In genomic region chr9:92609142-92609500, GRCh38 we compare ENCODE assay signal across 9 cellular contexts.
DNase-seq lines count a peak whose midpoint lies in the region; ATAC-seq and TF ChIP-seq lines count a peak whose summit lies in the region.
"Had no signal": no experiment of that assay in that cellular context is flagged by ENCODE, and none has a peak within 500 bp of the region (broad histone marks: within the 10 kb centered on the region; RNA-seq: fewer than 3 reads in every experiment).

No MANE protein-coding gene starts in this region.

- TF ChIP-seq CTCF in fibroblast of the aortic adventitia (IDR thresholded peaks at IDR 0.05; ENCODE audit: insufficient read depth, low read length), result no peak
- no peak for TF ChIP-seq CTCF in osteoblast (IDR thresholded peaks at IDR 0.05; ENCODE audit: extremely low read depth, low read depth, low read length)
- TF ChIP-seq CTCF in Caco-2 (IDR thresholded peaks at IDR 0.05; ENCODE audit: insufficient read depth in 1 of 2, low read depth in 1 of 2, low read length in 1 of 2, severe bottlenecking in 1 of 2, unreplicated experiment in 1 of 2), result no peak

- no peak overlapping the region for H3K4me3 Mint-ChIP-seq in Caco-2 (ENCODE audit: unreplicated experiment)

- DNase-seq in DMS53 (lab: John Stamatoyannopoulos, UW) (peak; percentile 79), NCI-H345 (lab: John Stamatoyannopoulos, UW) (peak; percentile 67), fibroblast of the aortic adventitia (ENCODE audit: low read depth) (peak; percentile 20), osteoblast (ENCODE audit: insufficient read length, low spot score, missing footprints) (no peak), inferior parietal cortex (ENCODE audit: extremely low spot score) (no peak), Caco-2 (no peak)
- DNase-seq in activated CD4-positive, alpha-beta T cell treated with anti-CD3 and anti-CD28 coated beads for 48 hours, result no peak

- no peaks in the 10 kb centered on the region for H3K4me1 Mint-ChIP-seq in Caco-2 (ENCODE audit: low read depth, unreplicated experiment)
- H3K4me1 Mint-ChIP-seq: IgD-negative memory B cell had no signal

- H3K4me1 ChIP-seq in osteoblast (ENCODE audit: insufficient read depth, low read length) (peaks cover 24% of the 10 kb centered on the region), Caco-2 (no peaks in the 10 kb centered on the region)

- no peaks in the 10 kb centered on the region for H3K27me3 Mint-ChIP-seq in Caco-2 (ENCODE audit: insufficient read depth, unreplicated experiment)
- H3K27me3 Mint-ChIP-seq: IgD-negative memory B cell had no signal

- BruUV-seq in Caco-2 (replicated peaks; lab: Mats Ljungman, UMichigan), result no TSS peak

- H3K36me3 Mint-ChIP-seq in Caco-2 (ENCODE audit: insufficient read depth, unreplicated experiment), result peaks cover 11% of the 10 kb centered on the region

- no peaks in the 10 kb centered on the region for H3K9me3 Mint-ChIP-seq in Caco-2 (ENCODE audit: unreplicated experiment)

- H3K9me3 ChIP-seq in osteoblast (ENCODE audit: low read depth, low read length) (no peaks in the 10 kb centered on the region), Caco-2 (no peaks in the 10 kb centered on the region)

- no peak overlapping the region for H3K4me3 ChIP-seq in fibroblast of the aortic adventitia (ENCODE audit: low read depth, low read length)
- no peak overlapping the region for H3K4me3 ChIP-seq in osteoblast (ENCODE audit: insufficient read depth, low read length)
- no peak overlapping the region for H3K4me3 ChIP-seq in Caco-2 (ENCODE audit: low read depth, low read length)

- H3K27me3 ChIP-seq in osteoblast (ENCODE audit: insufficient read depth, low read length), result no peaks in the 10 kb centered on the region
- H3K27me3 ChIP-seq in Caco-2 (replicated peaks; ENCODE audit: control insufficient read depth, insufficient read depth, low read length), result no peaks in the 10 kb centered on the region

- POLR2A ChIA-PET in Caco-2 (lab: Charles Lee), result interaction anchor here (0.6 kb wide), 1 partner anchor 58 kb away, joined by 4 read pairs; no protein-coding TSS in a partner anchor

- no peaks in the 10 kb centered on the region for H3K79me2 ChIP-seq in osteoblast (ENCODE audit: insufficient read depth, low read length)

- H3K4me2 ChIP-seq in osteoblast (ENCODE audit: insufficient read depth, low read length), result no peak overlapping the region

- no peak overlapping the region for H3K27ac Mint-ChIP-seq in Caco-2 (ENCODE audit: unreplicated experiment)

- H3K36me3 ChIP-seq in osteoblast (ENCODE audit: insufficient read depth, low read length) (peaks cover 23% of the 10 kb centered on the region), Caco-2 (ENCODE audit: control insufficient read depth, insufficient read depth, low read length) (no peaks in the 10 kb centered on the region)

- no peak overlapping the region for H2AFZ ChIP-seq in osteoblast (ENCODE audit: low read length)

- no peaks in the 10 kb centered on the region for H4K20me1 ChIP-seq in osteoblast (ENCODE audit: insufficient read depth, low read length)

- H3K27ac ChIP-seq in osteoblast (ENCODE audit: low read depth, low read length), result peak overlapping the region; percentile 51

- no peak for ATAC-seq in GM21576 (IDR thresholded peaks at IDR 0.05; ENCODE audit: unreplicated experiment)

- CTCF ChIA-PET in Caco-2 (lab: Charles Lee), result no interaction called here

- intact Hi-C loops in Caco-2 (cut with micrococcal nuclease; ENCODE audit: unreplicated experiment), result no loop called here

Comparison
In these comparisons a context has a peak if more than half of its experiments do, and no peak if none do; other contexts are left out.
1. DNase-seq: peak in DMS53 (single experiment), NCI-H345 (single experiment) and fibroblast of the aortic adventitia (single experiment); none in osteoblast (single experiment), inferior parietal cortex (single experiment), activated CD4-positive, alpha-beta T cell treated with anti-CD3 and anti-CD28 coated beads for 48 hours (single experiment) and Caco-2 (0 of 2).